ENCODE assay signal across 27 cellular contexts in genomic region chr4:182608525-182608924, GRCh38.
"Had no signal": no experiment of that assay in that cellular context is flagged by ENCODE, and none has a peak within 500 bp of the region (broad histone marks: within the 10 kb centered on the region; RNA-seq: fewer than 3 reads in every experiment).

No MANE protein-coding gene starts in this region.

- H3K27ac ChIP-seq: heart left ventricle, left lung, neural progenitor cell, ovary, right atrium auricular region, skin epidermis, tibial nerve, upper lobe of left lung, vagina had no signal

- H3K9ac ChIP-seq: neural progenitor cell had no signal

- H2AFZ ChIP-seq: neural progenitor cell had no signal

- H3K9me3 ChIP-seq: heart left ventricle, left lung, ovary, right atrium auricular region, tibial nerve, upper lobe of left lung, vagina had no signal

- ATAC-seq: heart left ventricle, left colon, left lung, natural killer cell, sciatic nerve had no signal

- H3K9me3 Mint-ChIP-seq: immature natural killer cell; mesothelial cell of epicardium; naive B cell; natural killer cell; nephron progenitor cell; neural progenitor cell; stimulated activated naive CD8-positive, alpha-beta T cell treated with anti-CD3 and anti-CD28 coated beads, Interleukin-15, Interleukin-2, amounts not matched to agents 100 ng/mL and 50 ng/mL, for 24 hours had no signal

- H3K4me3 Mint-ChIP-seq: immature natural killer cell; mesothelial cell of epicardium; naive B cell; natural killer cell; nephron progenitor cell; neural progenitor cell; stimulated activated naive CD8-positive, alpha-beta T cell treated with anti-CD3 and anti-CD28 coated beads, Interleukin-15, Interleukin-2, amounts not matched to agents 100 ng/mL and 50 ng/mL, for 24 hours had no signal

- H3K4me1 ChIP-seq: heart left ventricle, left lung, neural progenitor cell, right atrium auricular region, upper lobe of left lung, vagina had no signal

- H3K36me3 ChIP-seq: heart left ventricle, left lung, neural progenitor cell, ovary, right atrium auricular region, upper lobe of left lung, vagina had no signal

- DNase-seq: hypothalamus; immature natural killer cell; kidney; left colon; mesendoderm; naive B cell; natural killer cell; nephron progenitor cell; ovary; stimulated activated CD4-positive, alpha-beta T cell treated with anti-CD3 and anti-CD28 coated beads, Interleukin-12 subunit alpha, Interleukin-12 subunit beta, amount 100 ng/mL, for 4 hours; stimulated activated CD4-positive, alpha-beta T cell treated with anti-CD3 and anti-CD28 coated beads, Interleukin-15, amount 100 ng/mL, for 24 hours; stimulated activated CD4-positive, alpha-beta T cell treated with anti-CD3 and anti-CD28 coated beads, Interleukin-2, amount 100 ng/mL, for 24 hours; stimulated activated CD4-positive, alpha-beta T cell treated with anti-CD3 and anti-CD28 coated beads, Interleukin-4, amount 100 ng/mL, for 1 hour; substantia nigra had no signal

- H3K4me1 Mint-ChIP-seq: immature natural killer cell, mesothelial cell of epicardium, naive B cell, natural killer cell, nephron progenitor cell had no signal

- H3K4me3 ChIP-seq: heart left ventricle, left lung, lung, neural progenitor cell, ovary, right atrium auricular region, skin epidermis, tibial nerve, upper lobe of left lung, vagina had no signal

- H3K27me3 Mint-ChIP-seq: progenitor cell of endocrine pancreas; stimulated activated naive CD8-positive, alpha-beta T cell treated with anti-CD3 and anti-CD28 coated beads, Interleukin-15, Interleukin-2, amounts not matched to agents 100 ng/mL and 50 ng/mL, for 24 hours had no signal

- H3K27me3 ChIP-seq: heart left ventricle, left lung, neural progenitor cell, ovary, right atrium auricular region, tibial nerve, upper lobe of left lung, vagina had no signal

- H3K4me2 ChIP-seq: neural progenitor cell had no signal

- H3K27ac Mint-ChIP-seq: immature natural killer cell; mesothelial cell of epicardium; natural killer cell; nephron progenitor cell; neural progenitor cell; progenitor cell of endocrine pancreas; stimulated activated naive CD8-positive, alpha-beta T cell treated with anti-CD3 and anti-CD28 coated beads, Interleukin-15, Interleukin-2, amounts not matched to agents 100 ng/mL and 50 ng/mL, for 24 hours had no signal
